8 cellular contexts compared by ENCODE assay signal in the genomic region with DNA sequence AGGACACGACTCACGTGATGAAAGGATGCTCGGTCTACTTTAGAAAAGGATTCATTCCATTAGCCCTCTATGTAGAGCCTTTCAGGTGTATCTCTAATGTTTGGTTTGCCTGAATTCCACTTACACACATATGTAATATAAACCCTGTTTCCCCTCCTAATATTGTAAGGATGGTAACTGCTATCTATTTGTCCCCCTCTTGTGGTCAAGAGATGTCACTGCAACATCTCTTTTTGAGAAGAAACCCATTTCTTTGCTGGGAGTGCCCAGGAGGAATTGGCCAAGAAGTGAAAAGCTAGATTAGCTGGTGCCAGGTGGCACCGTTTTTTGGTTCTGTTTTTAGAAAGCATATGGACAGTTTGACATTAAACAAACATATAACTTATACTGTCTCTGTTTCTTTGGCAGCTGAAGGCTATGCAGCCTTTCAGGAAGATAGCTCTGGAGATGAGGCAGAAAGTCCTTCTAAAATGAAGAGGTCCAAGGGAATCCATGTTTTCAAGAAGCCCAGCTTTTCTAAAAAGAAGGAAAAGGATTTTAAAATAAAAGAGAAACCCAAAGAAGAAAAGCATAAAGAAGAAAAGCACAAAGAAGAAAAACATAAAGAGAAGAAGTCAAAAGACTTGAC. TPM values are rescaled to one million over a fixed set of nuclear protein-coding genes. Genes with fewer than 3 reads are reported as not detected.
DNase-seq lines count a peak whose midpoint lies in the region; ATAC-seq and TF ChIP-seq lines count a peak whose summit lies in the region.

No MANE protein-coding gene starts in this region.

- 67 to 79% (median 71%) methylated on average over 4 of the region's 4 CpGs for WGBS in spleen, 5 donors

- H3K27ac ChIP-seq in A673 (ENCODE audit: low read depth, low read length, poor library complexity, severe bottlenecking) (no peak overlapping the region), right atrium auricular region (no peak overlapping the region), spleen (no peak overlapping the region)

- DNase-seq in A673 (ENCODE audit: low spot score) (peak; percentile 68), GM10266 (ENCODE audit: extremely low spot score) (peak; percentile 43), NCI-H2081 treated with DMSO at 0.1 percent for 48 hours (lab: John Stamatoyannopoulos, UW) (peak; percentile 1), right atrium auricular region (ENCODE audit: low spot score) (no peak), spleen (no peak)
- peak; percentile 8 for DNase-seq in activated CD8-positive, alpha-beta T cell treated with anti-CD3 and anti-CD28 coated beads for 36 hours
- DNase-seq in effector CD8-positive, alpha-beta T cell (lab: John Stamatoyannopoulos, UW): no peak

- intact Hi-C loops in A673 (cut with micrococcal nuclease; ENCODE audit: unreplicated experiment) (loop anchor here (1.0 to 10.0 kb wide), 2 partner anchors 443 to 862 kb away; no protein-coding TSS in a partner anchor), spleen (cut with DNase I; ENCODE audit: low total_unique reads) (loop anchor here (10.0 kb wide), 1 partner anchor 442 kb away; no protein-coding TSS in a partner anchor)
- intact Hi-C loops in activated CD8-positive, alpha-beta T cell treated with anti-CD3 and anti-CD28 coated beads for 36 hours (cut with micrococcal nuclease): loop anchor here (5.0 to 10.0 kb wide), 2 partner anchors 182 to 444 kb away; a partner anchor contains a TSS

- H3K36me3 ChIP-seq in A673 (ENCODE audit: insufficient read depth, low read length, poor library complexity, severe bottlenecking) (peaks cover 6% of the 10 kb centered on the region), right atrium auricular region (peaks cover 22% of the 10 kb centered on the region), spleen (peaks cover 0 to 58% (median 22%) of the 10 kb centered on the region in 6 donors)

- no peak overlapping the region for H3K4me3 Mint-ChIP-seq in activated CD8-positive, alpha-beta T cell treated with anti-CD3 and anti-CD28 coated beads for 36 hours

- TF ChIP-seq CTCF in A673 (conservative IDR thresholded peaks at IDR 0.05; ENCODE audit: low read depth, low read length): peak; percentile 91
- TF ChIP-seq CTCF in GM10266 (IDR thresholded peaks at IDR 0.05; ENCODE audit: control insufficient read depth, insufficient read depth, low read depth, missing control alignments): peak; percentile 74
- peak; percentile 87 for TF ChIP-seq CTCF in activated CD8-positive, alpha-beta T cell treated with anti-CD3 and anti-CD28 coated beads for 36 hours (IDR thresholded peaks at IDR 0.05)
- peak; percentile 72 to 87 for TF ChIP-seq CTCF in right atrium auricular region (IDR thresholded peaks at IDR 0.05)
- peak; percentile 56 to 88 (median 85) for TF ChIP-seq CTCF in spleen (IDR thresholded peaks at IDR 0.05 in 8 of 11, conservative IDR thresholded peaks at IDR 0.05 in 3 of 11)

- H3K9me3 ChIP-seq in A673 (ENCODE audit: low read depth, low read length, poor library complexity, severe bottlenecking): no peaks in the 10 kb centered on the region
- H3K9me3 ChIP-seq in right atrium auricular region: no peaks in the 10 kb centered on the region
- H3K9me3 ChIP-seq in spleen: no peaks in the 10 kb centered on the region

- CTCF ChIA-PET in A673 (lab: Charles Lee): interaction anchor here (0.5 to 1.3 kb wide), 3 partner anchors 132 to 1044 kb away, joined by 3 to 4 read pairs (median 3); no protein-coding TSS in a partner anchor
- CTCF ChIA-PET in activated CD8-positive, alpha-beta T cell treated with anti-CD3 and anti-CD28 coated beads for 36 hours (lab: Charles Lee): interaction anchor here (0.6 to 4.4 kb wide), 42 partner anchors 9 to 566 kb away, joined by 3 to 29 read pairs (median 4); a partner anchor contains a TSS

- no peaks in the 10 kb centered on the region for H3K27me3 ChIP-seq in A673 (replicated peaks; ENCODE audit: insufficient read depth, low read depth, low read length, poor library complexity)
- H3K27me3 ChIP-seq in right atrium auricular region: no peaks in the 10 kb centered on the region
- no peaks in the 10 kb centered on the region for H3K27me3 ChIP-seq in spleen (replicated peaks in 1 of 7)

- POLR2A ChIA-PET in A673 (lab: Charles Lee; ENCODE audit: low non-redundant PET): no interaction called here
- POLR2A ChIA-PET in activated CD8-positive, alpha-beta T cell treated with anti-CD3 and anti-CD28 coated beads for 36 hours (lab: Charles Lee): interaction anchor here (0.6 kb wide), 1 partner anchor 273 kb away, joined by 3 read pairs; no protein-coding TSS in a partner anchor

- H3K4me3 ChIP-seq in A673 (ENCODE audit: low read depth, low read length, poor library complexity, severe bottlenecking): no peak overlapping the region
- no peak overlapping the region for H3K4me3 ChIP-seq in right atrium auricular region
- no peak overlapping the region for H3K4me3 ChIP-seq in spleen

- H3K27me3 Mint-ChIP-seq in activated CD8-positive, alpha-beta T cell treated with anti-CD3 and anti-CD28 coated beads for 36 hours: no peaks in the 10 kb centered on the region

- peaks cover 15% of the 10 kb centered on the region for H3K36me3 Mint-ChIP-seq in activated CD8-positive, alpha-beta T cell treated with anti-CD3 and anti-CD28 coated beads for 36 hours (ENCODE audit: low read depth)

- TF ChIP-seq POLR2A in spleen (IDR thresholded peaks at IDR 0.05): no peak

- BruUV-seq in A673 (replicated peaks; lab: Mats Ljungman, UMichigan): no TSS peak

- H3K27ac Mint-ChIP-seq in activated CD8-positive, alpha-beta T cell treated with anti-CD3 and anti-CD28 coated beads for 36 hours: no peak overlapping the region

- peak; percentile 68 for ATAC-seq in activated CD8-positive, alpha-beta T cell treated with anti-CD3 and anti-CD28 coated beads for 36 hours
- ATAC-seq in GM19328 (IDR thresholded peaks at IDR 0.05; ENCODE audit: unreplicated experiment): no peak

- H3K4me1 Mint-ChIP-seq in activated CD8-positive, alpha-beta T cell treated with anti-CD3 and anti-CD28 coated beads for 36 hours (ENCODE audit: low read depth): peaks cover 5% of the 10 kb centered on the region

- H3K4me1 ChIP-seq in A673 (ENCODE audit: insufficient read depth, low read length, poor library complexity, severe bottlenecking) (no peaks in the 10 kb centered on the region), right atrium auricular region (peaks cover 0 to 15% of the 10 kb centered on the region in 2 donors), spleen (peaks cover 0 to 39% (median 8%) of the 10 kb centered on the region in 6 donors)

- no peaks in the 10 kb centered on the region for H3K9me3 Mint-ChIP-seq in activated CD8-positive, alpha-beta T cell treated with anti-CD3 and anti-CD28 coated beads for 36 hours

RNA-seq across cellular contexts. Expression of a gene that starts 41.2 kb away (rescaled TPM):
- total RNA-seq in A673 (2021) (53.5 and 57.8 TPM in 2 replicates), right atrium auricular region (10 to 100 TPM; 58.7 to 62.5 TPM), spleen (10 to 100 TPM; 44.3 to 76.4 (median 54.0) TPM)
- total RNA-seq in activated CD8-positive, alpha-beta T cell treated with anti-CD3 and anti-CD28 coated beads for 36 hours: 10 to 100 TPM; 47.8 to 50.2 TPM
- 10 to 100 TPM; 13.6 to 27.5 (median 17.8) TPM for polyA plus RNA-seq in spleen

Comparison
In these comparisons a context has a peak if more than half of its experiments do, and no peak if none do; other contexts are left out.
1. DNase-seq: peak in A673 (single experiment), GM10266 (single experiment), NCI-H2081 treated with DMSO at 0.1 percent for 48 hours (single experiment) and activated CD8-positive, alpha-beta T cell treated with anti-CD3 and anti-CD28 coated beads for 36 hours (single experiment); none in right atrium auricular region (single experiment), spleen (single experiment) and effector CD8-positive, alpha-beta T cell (single experiment).
2. Peak in every context shown above with its lines, with median percentiles within 50 percentile points of each other: CTCF ChIP-seq.